ENCODE assay signal across 20 cellular contexts in the genomic region with DNA sequence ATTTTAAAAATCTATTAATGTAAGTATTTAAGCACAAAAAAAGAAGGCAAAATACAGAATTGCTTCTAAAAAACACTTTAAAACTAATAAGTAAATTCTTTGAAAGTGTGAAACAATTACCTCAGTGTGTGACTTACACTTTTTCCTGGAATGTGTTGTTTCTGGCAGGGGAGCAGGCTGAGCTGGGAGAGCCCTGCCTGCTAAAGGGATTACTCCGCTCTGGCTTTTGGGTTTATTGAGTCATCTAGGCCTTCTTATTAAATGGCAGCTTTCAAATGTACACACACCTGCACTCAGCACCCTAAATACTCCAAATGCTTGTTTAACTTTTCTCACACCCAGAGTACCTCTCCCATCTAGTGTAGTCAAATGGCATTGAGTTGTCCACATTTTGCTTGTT.
A peak's percentile ranks its signal among the peaks of the same experiment; 100 is the strongest.
DNase-seq lines count a peak whose midpoint lies in the region; ATAC-seq and TF ChIP-seq lines count a peak whose summit lies in the region.
"Had no signal": no experiment of that assay in that cellular context is flagged by ENCODE, and none has a peak within 500 bp of the region (broad histone marks: within the 10 kb centered on the region; RNA-seq: fewer than 3 reads in every experiment).

No MANE protein-coding gene starts in this region.

- no peak overlapping the region for H3K4me3 ChIP-seq in epithelial cell of esophagus (ENCODE audit: low read length)
- no peak overlapping the region for H3K4me3 ChIP-seq in neural progenitor cell
- H3K4me3 ChIP-seq: BLaER1, SJSA1, testis had no signal

- H4K20me1 ChIP-seq in neural progenitor cell (ENCODE audit: low read depth): no peaks in the 10 kb centered on the region
- H4K20me1 ChIP-seq: BLaER1 had no signal

- H3K27ac ChIP-seq in neural progenitor cell: peak overlapping the region; percentile 56
- H3K27ac ChIP-seq: BLaER1, SJSA1, testis had no signal

- no peaks in the 10 kb centered on the region for H3K4me1 Mint-ChIP-seq in neural progenitor cell
- H3K4me1 Mint-ChIP-seq: activated CD4-positive, alpha-beta T cell treated with anti-CD3 and anti-CD28 coated beads, Interleukin-2, amount 10 ng/mL, durations not matched to agents 7 days and 5 days; activated naive CD4-positive, alpha-beta T cell treated with anti-CD3 and anti-CD28 coated beads, Interleukin-2, amount 50 U/mL, for 24 hours had no signal

- H3K9ac ChIP-seq in neural progenitor cell: no peak overlapping the region
- H3K9ac ChIP-seq: BLaER1 had no signal

- no peaks in the 10 kb centered on the region for H3K36me3 Mint-ChIP-seq in neural progenitor cell
- H3K36me3 Mint-ChIP-seq: activated naive CD4-positive, alpha-beta T cell treated with anti-CD3 and anti-CD28 coated beads, Interleukin-2, amount 50 U/mL, for 24 hours had no signal

- H3K27ac Mint-ChIP-seq in neural progenitor cell: no peak overlapping the region
- H3K27ac Mint-ChIP-seq: activated CD4-positive, alpha-beta T cell treated with anti-CD3 and anti-CD28 coated beads, Interleukin-2, amount 10 ng/mL, durations not matched to agents 7 days and 5 days; activated naive CD4-positive, alpha-beta T cell treated with anti-CD3 and anti-CD28 coated beads, Interleukin-2, amount 50 U/mL, for 24 hours; HFFc6 had no signal

- H3K27me3 ChIP-seq in neural progenitor cell: no peaks in the 10 kb centered on the region
- H3K27me3 ChIP-seq: BLaER1, SJSA1, testis had no signal

- H3K4me2 ChIP-seq in neural progenitor cell: peak overlapping the region; percentile 5
- H3K4me2 ChIP-seq: BLaER1 had no signal

- no peaks in the 10 kb centered on the region for H3K36me3 ChIP-seq in neural progenitor cell
- H3K36me3 ChIP-seq: BLaER1, SJSA1 had no signal

- DNase-seq in GM03348 (ENCODE audit: low spot score) (peak; percentile 51), RPMI7951 (ENCODE audit: low read depth) (peak; percentile 54), epithelial cell of esophagus (ENCODE audit: low read depth) (peak; percentile 66), neural progenitor cell (ENCODE audit: low spot score) (peak; percentile 34), 8988T (no peak), DMS114 treated with DMSO at 0.1 percent for 48 hours (lab: John Stamatoyannopoulos, UW; ENCODE audit: unreplicated experiment) (no peak), HT-29 (ENCODE audit: low spot score) (no peak)
- DNase-seq: activated CD4-positive, alpha-beta T cell treated with anti-CD3 and anti-CD28 coated beads, Interleukin-2, amount 10 ng/mL, durations not matched to agents 7 days and 5 days; activated T-cell treated with anti-CD3 and anti-CD28 coated beads, Interleukin-2, amount 50 U/mL, for 1 hour; HFFc6; midbrain; NCI-H187; NCI-H446; stimulated activated CD4-positive, alpha-beta T cell treated with anti-CD3 and anti-CD28 coated beads, Interleukin-4, amount 100 ng/mL, for 24 hours; testis had no signal

- no peak overlapping the region for H2AFZ ChIP-seq in neural progenitor cell (replicated peaks)

- ATAC-seq in GM18858 (IDR thresholded peaks at IDR 0.05; ENCODE audit: unreplicated experiment): no peak
- ATAC-seq: HepG2 had no signal

- peaks cover 8% of the 10 kb centered on the region for H3F3A ChIP-seq in neural progenitor cell (ENCODE audit: low read depth)

- H3K27me3 Mint-ChIP-seq in neural progenitor cell (ENCODE audit: insufficient read depth, low read depth): no peaks in the 10 kb centered on the region
- H3K27me3 Mint-ChIP-seq: activated CD4-positive, alpha-beta T cell treated with anti-CD3 and anti-CD28 coated beads, Interleukin-2, amount 10 ng/mL, durations not matched to agents 7 days and 5 days; activated naive CD4-positive, alpha-beta T cell treated with anti-CD3 and anti-CD28 coated beads, Interleukin-2, amount 50 U/mL, for 24 hours had no signal

- H3K9me3 Mint-ChIP-seq in neural progenitor cell: no peaks in the 10 kb centered on the region
- H3K9me3 Mint-ChIP-seq: activated CD4-positive, alpha-beta T cell treated with anti-CD3 and anti-CD28 coated beads, Interleukin-2, amount 10 ng/mL, durations not matched to agents 7 days and 5 days; activated naive CD4-positive, alpha-beta T cell treated with anti-CD3 and anti-CD28 coated beads, Interleukin-2, amount 50 U/mL, for 24 hours; HFFc6 had no signal

- H3K4me3 Mint-ChIP-seq in neural progenitor cell: no peak overlapping the region
- H3K4me3 Mint-ChIP-seq: activated CD4-positive, alpha-beta T cell treated with anti-CD3 and anti-CD28 coated beads, Interleukin-2, amount 10 ng/mL, durations not matched to agents 7 days and 5 days; activated naive CD4-positive, alpha-beta T cell treated with anti-CD3 and anti-CD28 coated beads, Interleukin-2, amount 50 U/mL, for 24 hours; HFFc6 had no signal

- H3K79me2 ChIP-seq in neural progenitor cell (ENCODE audit: low read depth): no peaks in the 10 kb centered on the region

- TF ChIP-seq CTCF in epithelial cell of esophagus (IDR thresholded peaks at IDR 0.05; ENCODE audit: insufficient read depth, low read depth, low read length, missing control alignments): no peak
- no peak for TF ChIP-seq CTCF in neural progenitor cell (IDR thresholded peaks at IDR 0.05)

- H3K9me3 ChIP-seq in neural progenitor cell (ENCODE audit: low read depth): no peaks in the 10 kb centered on the region
- H3K9me3 ChIP-seq: BLaER1, SJSA1, testis had no signal

- H3K4me1 ChIP-seq in neural progenitor cell: peaks cover 18% of the 10 kb centered on the region
- H3K4me1 ChIP-seq: BLaER1, SJSA1 had no signal

Comparison
In these comparisons a context has a peak if more than half of its experiments do, and no peak if none do; other contexts are left out.
1. DNase-seq: peak in GM03348 (single experiment), RPMI7951 (single experiment), epithelial cell of esophagus (single experiment) and neural progenitor cell (single experiment); none in 8988T (single experiment), DMS114 treated with DMSO at 0.1 percent for 48 hours (single experiment) and HT-29 (single experiment).